ENCODE assay signal across 17 cellular contexts in genomic region chr2:200367155-200367554, GRCh38.
DNase-seq lines count a peak whose midpoint lies in the region; FAIRE-seq and TF ChIP-seq lines count a peak whose summit lies in the region.
"Had no signal": no experiment of that assay in that cellular context is flagged by ENCODE, and none has a peak within 500 bp of the region (broad histone marks: within the 10 kb centered on the region; RNA-seq: fewer than 3 reads in every experiment).

No MANE protein-coding gene starts in this region.

- H2BK15ac ChIP-seq in neuronal stem cell (ENCODE audit: low read length), result no peak overlapping the region

- peak overlapping the region; percentile 44 for H3K27ac ChIP-seq in osteoblast (ENCODE audit: low read depth, low read length)
- no peak overlapping the region for H3K27ac ChIP-seq in neuronal stem cell (replicated peaks; ENCODE audit: low read length)
- H3K27ac ChIP-seq: heart right ventricle, neural progenitor cell had no signal

- H3K4me3 Mint-ChIP-seq in Calu3 (ENCODE audit: low read depth, unreplicated experiment), result peak overlapping the region; percentile 7
- H3K4me3 Mint-ChIP-seq: activated CD8-positive, alpha-beta T cell treated with anti-CD3 and anti-CD28 coated beads, Interleukin-2, amount 10 ng/mL, durations not matched to agents 7 days and 5 days; endodermal cell; neural progenitor cell had no signal

- H3K4me3 ChIP-seq in fibroblast of mammary gland (ENCODE audit: control insufficient read depth, low read depth, low read length) (no peak overlapping the region), osteoblast (ENCODE audit: insufficient read depth, low read length) (no peak overlapping the region), neuronal stem cell (ENCODE audit: low read length in 2 of 2) (no peak overlapping the region)
- H3K4me3 ChIP-seq: heart right ventricle, neural progenitor cell had no signal

- H3K27ac Mint-ChIP-seq in Calu3 (ENCODE audit: unreplicated experiment), result peak overlapping the region; percentile 30
- H3K27ac Mint-ChIP-seq: activated CD8-positive, alpha-beta T cell treated with anti-CD3 and anti-CD28 coated beads, Interleukin-2, amount 10 ng/mL, durations not matched to agents 7 days and 5 days; endodermal cell; neural progenitor cell had no signal

- H3K18ac ChIP-seq in neuronal stem cell (ENCODE audit: low read length), result no peak overlapping the region

- H3K4me1 ChIP-seq in osteoblast (ENCODE audit: insufficient read depth, low read length) (peaks cover 7% of the 10 kb centered on the region), neuronal stem cell (ENCODE audit: control insufficient read depth in 2 of 2, insufficient read depth in 1 of 2, low read depth in 1 of 2, low read length in 2 of 2) (peaks cover 2 to 23% of the 10 kb centered on the region in 2 donors)

- no peak overlapping the region for H2AFZ ChIP-seq in osteoblast (ENCODE audit: low read length)
- no peak overlapping the region for H2AFZ ChIP-seq in neuronal stem cell (ENCODE audit: low read length)
- H2AFZ ChIP-seq: neural progenitor cell had no signal

- H3K14ac ChIP-seq in neuronal stem cell (ENCODE audit: low read length), result no peak overlapping the region

- H3K9me3 ChIP-seq in osteoblast (ENCODE audit: low read depth, low read length), result no peaks in the 10 kb centered on the region
- H3K9me3 ChIP-seq in neuronal stem cell (replicated peaks in 1 of 2; ENCODE audit: control insufficient read depth in 2 of 2, insufficient read depth in 1 of 2, low read depth in 1 of 2, low read length in 2 of 2), result no peaks in the 10 kb centered on the region
- H3K9me3 ChIP-seq: heart right ventricle had no signal

- H3K36me3 Mint-ChIP-seq in Calu3 (ENCODE audit: insufficient read depth, unreplicated experiment), result peaks cover 6% of the 10 kb centered on the region

- TF ChIP-seq CTCF in Calu3 (IDR thresholded peaks at IDR 0.05; ENCODE audit: unreplicated experiment) (no peak), fibroblast of mammary gland (conservative IDR thresholded peaks at IDR 0.05; ENCODE audit: control insufficient read depth, insufficient read depth, low read depth, low read length) (no peak), osteoblast (IDR thresholded peaks at IDR 0.05; ENCODE audit: extremely low read depth, low read depth, low read length) (no peak)

- H3K36me3 ChIP-seq in osteoblast (ENCODE audit: insufficient read depth, low read length) (no peaks in the 10 kb centered on the region), neuronal stem cell (replicated peaks in 1 of 2; ENCODE audit: control insufficient read depth in 2 of 2, insufficient read depth in 2 of 2, low read length in 2 of 2) (peaks cover 0 to 1% of the 10 kb centered on the region in 2 donors)
- H3K36me3 ChIP-seq: heart right ventricle, neural progenitor cell had no signal

- H3K4me2 ChIP-seq in osteoblast (ENCODE audit: insufficient read depth, low read length) (no peak overlapping the region), neuronal stem cell (ENCODE audit: insufficient read depth, low read length, poor library complexity, severe bottlenecking) (no peak overlapping the region)
- H3K4me2 ChIP-seq: neural progenitor cell had no signal

- no peak overlapping the region for H2BK120ac ChIP-seq in neuronal stem cell (ENCODE audit: low read depth, low read length)

- H3K23ac ChIP-seq in neuronal stem cell (ENCODE audit: low read depth, low read length, poor library complexity), result no peak overlapping the region

- no TSS peak for BruUV-seq in Calu3 (replicated peaks; lab: Mats Ljungman, UMichigan)

- H4K20me1 ChIP-seq in osteoblast (ENCODE audit: insufficient read depth, low read length), result no peaks in the 10 kb centered on the region

- H4K91ac ChIP-seq in neuronal stem cell (ENCODE audit: low read depth, low read length, poor library complexity), result no peak overlapping the region

- peaks cover 63% of the 10 kb centered on the region for H3K79me2 ChIP-seq in osteoblast (ENCODE audit: insufficient read depth, low read length)

- FAIRE-seq in RCC 7860 (lab: Jason Lieb, UNC), result peak; percentile 68

- WGBS in neuronal stem cell (ENCODE audit: extremely low coverage in 2 of 2, insufficient read length in 2 of 2, insufficient replicate concordance in 1 of 2), 2 donors, result no CpG with 5 or more reads among the region's 2 CpGs

- H3K79me1 ChIP-seq in neuronal stem cell (ENCODE audit: low read depth, low read length), result no peaks in the 10 kb centered on the region

- no peaks in the 10 kb centered on the region for H3K27me3 Mint-ChIP-seq in Calu3 (ENCODE audit: unreplicated experiment)
- H3K27me3 Mint-ChIP-seq: brain had no signal

- no peak overlapping the region for H3K4ac ChIP-seq in neuronal stem cell (ENCODE audit: low read length)

- no peaks in the 10 kb centered on the region for H3K9me3 Mint-ChIP-seq in Calu3 (ENCODE audit: low read depth, unreplicated experiment)
- H3K9me3 Mint-ChIP-seq: brain, endodermal cell, neural progenitor cell had no signal

- H2BK12ac ChIP-seq in neuronal stem cell (ENCODE audit: low read length), result no peak overlapping the region

- no peak overlapping the region for H2AK5ac ChIP-seq in neuronal stem cell (ENCODE audit: low read depth, low read length)

- CTCF ChIA-PET in Calu3 (lab: Charles Lee), result no interaction called here

- H3K4me1 Mint-ChIP-seq in Calu3 (ENCODE audit: low read depth, unreplicated experiment), result peaks cover 79% of the 10 kb centered on the region

- DNase-seq in Calu3, result no peak
- peak; percentile 30 for DNase-seq in RCC 7860 (ENCODE audit: low spot score)
- DNase-seq in fibroblast of mammary gland (ENCODE audit: low read depth), result peak; percentile 79
- no peak for DNase-seq in osteoblast (ENCODE audit: insufficient read length, low spot score, missing footprints)
- no peak for DNase-seq in neuronal stem cell (ENCODE audit: low spot score)
- DNase-seq in GF-D8 (lab: John Stamatoyannopoulos, UW), result no peak
- DNase-seq in SIG-M5 treated with dmso at 0.1 percent for 504 hours (lab: John Stamatoyannopoulos, UW; ENCODE audit: unreplicated experiment), result no peak
- no peak for DNase-seq in epidermal melanocyte (ENCODE audit: insufficient read length, low spot score)
- DNase-seq: activated CD8-positive, alpha-beta T cell treated with anti-CD3 and anti-CD28 coated beads, Interleukin-2, amount 10 ng/mL, durations not matched to agents 7 days and 5 days; activated effector memory CD4-positive, alpha-beta T cell treated with Interleukin-2 at 50 U/mL for 16 hours; endodermal cell; heart right ventricle; left ventricle myocardium superior; NCI-H187 treated with DMSO at 0.1 percent for 48 hours; NCI-H524 treated with DMSO at 0.1 percent for 48 hours had no signal

- intact Hi-C loops in Calu3 (cut with micrococcal nuclease; ENCODE audit: unreplicated experiment), result no loop called here

- no peak overlapping the region for H2BK5ac ChIP-seq in neuronal stem cell (ENCODE audit: low read length)

- no peaks in the 10 kb centered on the region for H3K27me3 ChIP-seq in osteoblast (ENCODE audit: insufficient read depth, low read length)
- no peaks in the 10 kb centered on the region for H3K27me3 ChIP-seq in neuronal stem cell (ENCODE audit: control insufficient read depth in 3 of 3, insufficient read depth in 3 of 3, low read depth in 1 of 3, low read length in 3 of 3)
- H3K27me3 ChIP-seq: heart right ventricle, neural progenitor cell had no signal

- no peak overlapping the region for H4K8ac ChIP-seq in neuronal stem cell (ENCODE audit: low read depth, low read length)

- H3K9ac ChIP-seq in neuronal stem cell (ENCODE audit: low read depth, low read length, poor library complexity), result no peak overlapping the region
- H3K9ac ChIP-seq: neural progenitor cell had no signal

Comparison
In these comparisons a context has a peak if more than half of its experiments do, and no peak if none do; other contexts are left out.
1. DNase-seq: peak in RCC 7860 (single experiment) and fibroblast of mammary gland (single experiment); none in Calu3 (single experiment), osteoblast (single experiment), neuronal stem cell (single experiment), GF-D8 (single experiment), SIG-M5 treated with dmso at 0.1 percent for 504 hours (single experiment) and epidermal melanocyte (single experiment).